13 cellular contexts compared by ENCODE assay signal in the genomic region with DNA sequence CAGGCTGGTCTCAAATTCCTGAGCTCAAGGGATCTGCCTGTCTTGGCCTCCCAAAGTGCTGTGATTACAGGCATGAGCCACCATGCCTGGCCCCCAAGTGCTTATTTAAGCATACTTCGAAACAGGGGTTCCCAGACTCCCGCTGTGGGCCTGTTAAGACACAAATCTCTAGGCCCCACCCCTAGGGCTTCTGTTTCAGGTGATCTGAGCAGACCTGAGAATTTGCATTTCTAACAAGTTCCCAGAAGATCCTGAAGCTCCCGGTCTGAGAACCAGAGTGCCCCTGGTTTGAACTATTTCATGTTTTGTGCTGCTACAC.
"Had no signal": no experiment of that assay in that cellular context is flagged by ENCODE, and none has a peak within 500 bp of the region (broad histone marks: within the 10 kb centered on the region; RNA-seq: fewer than 3 reads in every experiment).

No MANE protein-coding gene starts in this region.

- DNase-seq: activated CD4-positive, alpha-beta T cell treated with anti-CD3 and anti-CD28 coated beads, Interleukin-2, amount 50 U/mL, for 48 hours; activated gamma-delta T cell treated with Interleukin-2 at 50 U/mL for 16 hours; activated T-cell treated with anti-CD3 and anti-CD28 coated beads for 4 hours; adrenal gland; effector CD4-positive, alpha-beta T cell; esophagus squamous epithelium; islet precursor cell; stomach had no signal

- H3K27ac ChIP-seq: esophagus squamous epithelium, prostate gland, right atrium auricular region had no signal

- H3K4me3 Mint-ChIP-seq: activated T-helper 1 cell treated with anti-CD3 and anti-CD28 coated beads, Interleukin-12 subunit alpha, Interleukin-12 subunit beta, Interleukin-2, Interleukin-4 antibody, amounts not matched to agents 30 ng/mL and 10 ng/mL and 1 ng/mL, durations not matched to agents 14 hours and 24 hours and 36 hours; type B pancreatic cell had no signal

- H3K36me3 ChIP-seq: adrenal gland, esophagus squamous epithelium, prostate gland, right atrium auricular region, stomach had no signal

- H3K27me3 Mint-ChIP-seq: type B pancreatic cell had no signal

- H3K9me3 ChIP-seq: adrenal gland, esophagus squamous epithelium, prostate gland, right atrium auricular region, stomach had no signal

- ATAC-seq: activated naive CD4-positive, alpha-beta T cell treated with anti-CD3 and anti-CD28 coated beads, Interleukin-2, amount 50 U/mL, for 72 hours had no signal

- H3K4me3 ChIP-seq: adrenal gland, esophagus squamous epithelium, prostate gland, right atrium auricular region, stomach had no signal

- H3K27ac Mint-ChIP-seq: activated T-helper 1 cell treated with anti-CD3 and anti-CD28 coated beads, Interleukin-12 subunit alpha, Interleukin-12 subunit beta, Interleukin-2, Interleukin-4 antibody, amounts not matched to agents 30 ng/mL and 10 ng/mL and 1 ng/mL, durations not matched to agents 14 hours and 24 hours and 36 hours had no signal

- H3K27me3 ChIP-seq: adrenal gland, esophagus squamous epithelium, right atrium auricular region, stomach had no signal

- H3K4me1 ChIP-seq: prostate gland had no signal
